12 cellular contexts compared by ENCODE assay signal in the genomic region with DNA sequence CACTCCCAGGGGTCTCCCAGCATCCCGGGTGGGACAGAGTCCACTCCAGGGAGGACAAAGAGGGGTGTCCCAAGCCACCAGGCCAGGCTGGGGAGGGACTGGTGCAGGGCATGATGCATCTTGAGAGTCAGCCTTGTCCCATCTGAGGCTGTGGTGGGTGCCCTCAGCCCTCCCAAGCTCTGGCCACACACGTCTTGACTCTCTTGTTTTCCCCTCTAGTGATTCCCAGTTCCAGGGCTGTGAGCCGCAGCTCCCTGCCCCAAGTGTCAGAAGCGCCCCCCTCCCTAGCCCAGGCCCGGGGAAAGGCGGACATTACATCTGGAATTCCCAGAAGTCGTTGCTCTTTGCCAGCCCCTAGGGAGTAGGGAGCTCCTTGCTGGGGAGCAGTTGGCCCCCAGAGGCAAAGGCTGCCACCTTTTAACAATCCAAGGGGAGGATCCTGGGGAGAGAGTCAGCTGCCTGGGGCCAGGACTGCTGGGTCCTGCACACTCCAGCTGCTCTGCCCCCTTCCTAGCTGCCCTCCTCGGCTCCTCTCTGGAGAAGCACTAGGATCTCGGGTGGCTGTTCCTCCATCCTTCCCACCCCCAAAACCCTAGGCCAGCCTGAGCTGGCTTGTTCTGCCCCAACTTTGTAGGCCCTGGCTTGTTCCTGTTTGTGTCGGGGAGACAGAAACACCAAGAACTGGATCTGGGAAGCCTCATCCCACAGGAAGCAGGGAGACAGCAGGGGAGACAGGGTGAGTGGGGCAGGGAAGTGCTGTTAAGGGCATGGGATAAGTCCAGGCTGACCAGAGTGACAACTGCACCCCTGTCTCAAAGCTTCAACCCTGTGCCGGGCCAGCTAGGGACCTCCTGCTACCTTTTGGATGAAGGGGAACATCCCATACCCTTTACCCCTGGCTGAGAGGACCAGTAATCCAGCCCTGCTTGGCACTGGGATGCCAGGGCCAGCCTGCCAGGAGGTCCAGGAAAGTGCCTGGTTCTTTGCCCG. TPM values are rescaled to one million over a fixed set of nuclear protein-coding genes. Genes with fewer than 3 reads are reported as not detected.
DNase-seq lines count a peak whose midpoint lies in the region; ATAC-seq and TF ChIP-seq lines count a peak whose summit lies in the region.
"Had no signal": no experiment of that assay in that cellular context is flagged by ENCODE, and none has a peak within 500 bp of the region (broad histone marks: within the 10 kb centered on the region; RNA-seq: fewer than 3 reads in every experiment).

No MANE protein-coding gene starts in this region.

- H3K27me3 ChIP-seq in BE2C: no peaks in the 10 kb centered on the region

- no peak for DNase-seq in activated CD4-positive, alpha-beta T cell treated with anti-CD3 and anti-CD28 coated beads, Interleukin-2, amount 10 ng/mL, durations not matched to agents 7 days and 5 days
- DNase-seq in activated CD4-positive, alpha-beta T cell treated with anti-CD3 and anti-CD28 coated beads, Interleukin-2, amount 50 U/mL, for 1 hour: no peak
- peak; percentile 51 for DNase-seq in activated CD8-positive, alpha-beta T cell treated with anti-CD3 and anti-CD28 coated beads for 36 hours
- DNase-seq in memory B cell (ENCODE audit: low spot score in 2 of 2) (no peak), cerebellum (ENCODE audit: low spot score) (no peak), BE2C (no peak)
- no peak for DNase-seq in central memory CD4-positive, alpha-beta T cell
- DNase-seq: activated CD4-positive, alpha-beta T cell treated with anti-CD3 and anti-CD28 coated beads for 1 hour; amniotic stem cell had no signal

- CTCF ChIA-PET in activated CD4-positive, alpha-beta T cell treated with anti-CD3 and anti-CD28 coated beads, Interleukin-2, amount 10 ng/mL, durations not matched to agents 7 days and 5 days (lab: Charles Lee): interaction anchor here (0.6 to 1.9 kb wide), 7 partner anchors 9 to 1590 kb away, joined by 3 to 8 read pairs (median 5); partner anchors contain the start of gene LGR6
- CTCF ChIA-PET in activated CD8-positive, alpha-beta T cell treated with anti-CD3 and anti-CD28 coated beads for 36 hours (lab: Charles Lee): interaction anchor here (0.8 to 1.4 kb wide), 4 partner anchors 9 to 29 kb away, joined by 3 to 6 read pairs (median 4); partner anchors contain the start of gene LGR6

- no peaks in the 10 kb centered on the region for H3K9me3 ChIP-seq in BE2C
- H3K9me3 ChIP-seq: A549 had no signal

- no peaks in the 10 kb centered on the region for H3K9me3 Mint-ChIP-seq in activated CD4-positive, alpha-beta T cell treated with anti-CD3 and anti-CD28 coated beads, Interleukin-2, amount 10 ng/mL, durations not matched to agents 7 days and 5 days
- no peaks in the 10 kb centered on the region for H3K9me3 Mint-ChIP-seq in activated CD8-positive, alpha-beta T cell treated with anti-CD3 and anti-CD28 coated beads for 36 hours
- H3K9me3 Mint-ChIP-seq in memory B cell: no peaks in the 10 kb centered on the region
- H3K9me3 Mint-ChIP-seq in stimulated activated naive CD8-positive, alpha-beta T cell treated with anti-CD3 and anti-CD28 coated beads, Interleukin-15, Interleukin-2, amounts not matched to agents 100 ng/mL and 50 ng/mL, for 24 hours: no peaks in the 10 kb centered on the region

- H3K27me3 Mint-ChIP-seq in activated CD4-positive, alpha-beta T cell treated with anti-CD3 and anti-CD28 coated beads, Interleukin-2, amount 10 ng/mL, durations not matched to agents 7 days and 5 days: no peaks in the 10 kb centered on the region
- H3K27me3 Mint-ChIP-seq in activated CD8-positive, alpha-beta T cell treated with anti-CD3 and anti-CD28 coated beads for 36 hours: no peaks in the 10 kb centered on the region
- no peaks in the 10 kb centered on the region for H3K27me3 Mint-ChIP-seq in memory B cell
- no peaks in the 10 kb centered on the region for H3K27me3 Mint-ChIP-seq in stimulated activated naive CD8-positive, alpha-beta T cell treated with anti-CD3 and anti-CD28 coated beads, Interleukin-15, Interleukin-2, amounts not matched to agents 100 ng/mL and 50 ng/mL, for 24 hours

- H3K36me3 ChIP-seq in BE2C: no peaks in the 10 kb centered on the region

- H3K27ac Mint-ChIP-seq in activated CD4-positive, alpha-beta T cell treated with anti-CD3 and anti-CD28 coated beads, Interleukin-2, amount 10 ng/mL, durations not matched to agents 7 days and 5 days: peak overlapping the region; percentile 46
- H3K27ac Mint-ChIP-seq in activated CD8-positive, alpha-beta T cell treated with anti-CD3 and anti-CD28 coated beads for 36 hours: peak overlapping the region; percentile 95
- H3K27ac Mint-ChIP-seq in memory B cell: peak overlapping the region; percentile 8
- peak overlapping the region; percentile 100 for H3K27ac Mint-ChIP-seq in stimulated activated naive CD8-positive, alpha-beta T cell treated with anti-CD3 and anti-CD28 coated beads, Interleukin-15, Interleukin-2, amounts not matched to agents 100 ng/mL and 50 ng/mL, for 24 hours

- peaks cover 75% of the 10 kb centered on the region for H3K4me1 Mint-ChIP-seq in activated CD4-positive, alpha-beta T cell treated with anti-CD3 and anti-CD28 coated beads, Interleukin-2, amount 10 ng/mL, durations not matched to agents 7 days and 5 days
- peaks cover 58% of the 10 kb centered on the region for H3K4me1 Mint-ChIP-seq in activated CD8-positive, alpha-beta T cell treated with anti-CD3 and anti-CD28 coated beads for 36 hours (ENCODE audit: low read depth)
- peaks cover 48% of the 10 kb centered on the region for H3K4me1 Mint-ChIP-seq in memory B cell
- H3K4me1 Mint-ChIP-seq in stimulated activated naive CD8-positive, alpha-beta T cell treated with anti-CD3 and anti-CD28 coated beads, Interleukin-15, Interleukin-2, amounts not matched to agents 100 ng/mL and 50 ng/mL, for 24 hours (ENCODE audit: low read depth): peaks cover 79% of the 10 kb centered on the region

- no peak overlapping the region for H3K4me3 ChIP-seq in BE2C (ENCODE audit: low read depth, low read length)
- H3K4me3 ChIP-seq: A549 had no signal

- peaks cover 19% of the 10 kb centered on the region for H3K36me3 Mint-ChIP-seq in activated CD4-positive, alpha-beta T cell treated with anti-CD3 and anti-CD28 coated beads, Interleukin-2, amount 10 ng/mL, durations not matched to agents 7 days and 5 days (ENCODE audit: low read depth)
- peaks cover 19% of the 10 kb centered on the region for H3K36me3 Mint-ChIP-seq in activated CD8-positive, alpha-beta T cell treated with anti-CD3 and anti-CD28 coated beads for 36 hours (ENCODE audit: low read depth)
- H3K36me3 Mint-ChIP-seq in memory B cell: no peaks in the 10 kb centered on the region
- peaks cover 19% of the 10 kb centered on the region for H3K36me3 Mint-ChIP-seq in stimulated activated naive CD8-positive, alpha-beta T cell treated with anti-CD3 and anti-CD28 coated beads, Interleukin-15, Interleukin-2, amounts not matched to agents 100 ng/mL and 50 ng/mL, for 24 hours (ENCODE audit: low read depth)

- POLR2A ChIA-PET in activated CD4-positive, alpha-beta T cell treated with anti-CD3 and anti-CD28 coated beads, Interleukin-2, amount 10 ng/mL, durations not matched to agents 7 days and 5 days (lab: Charles Lee): no interaction called here
- POLR2A ChIA-PET in activated CD8-positive, alpha-beta T cell treated with anti-CD3 and anti-CD28 coated beads for 36 hours (lab: Charles Lee): interaction anchor here (1.1 to 13.6 kb wide), 3 partner anchors 18 to 178 kb away, joined by 3 to 124 read pairs (median 3); partner anchors contain the start of genes ARL8A and UBE2T

- no peak for TF ChIP-seq CTCF in activated CD8-positive, alpha-beta T cell treated with anti-CD3 and anti-CD28 coated beads for 36 hours (IDR thresholded peaks at IDR 0.05)
- TF ChIP-seq CTCF in BE2C (IDR thresholded peaks at IDR 0.05; ENCODE audit: low read depth, low read length): no peak

- intact Hi-C loops in activated CD8-positive, alpha-beta T cell treated with anti-CD3 and anti-CD28 coated beads for 36 hours (cut with micrococcal nuclease): loop anchor here (2.0 kb wide), 1 partner anchor 21 kb away; no protein-coding TSS in a partner anchor

- peak overlapping the region; percentile 37 for H3K4me3 Mint-ChIP-seq in activated CD4-positive, alpha-beta T cell treated with anti-CD3 and anti-CD28 coated beads, Interleukin-2, amount 10 ng/mL, durations not matched to agents 7 days and 5 days
- peak overlapping the region; percentile 95 for H3K4me3 Mint-ChIP-seq in activated CD8-positive, alpha-beta T cell treated with anti-CD3 and anti-CD28 coated beads for 36 hours
- H3K4me3 Mint-ChIP-seq in memory B cell: no peak overlapping the region
- H3K4me3 Mint-ChIP-seq in stimulated activated naive CD8-positive, alpha-beta T cell treated with anti-CD3 and anti-CD28 coated beads, Interleukin-15, Interleukin-2, amounts not matched to agents 100 ng/mL and 50 ng/mL, for 24 hours: peak overlapping the region; percentile 99

- H3K4me1 ChIP-seq in BE2C: peaks cover 9% of the 10 kb centered on the region

- no peak for ATAC-seq in activated CD8-positive, alpha-beta T cell treated with anti-CD3 and anti-CD28 coated beads for 36 hours
- no peak for ATAC-seq in memory B cell (ENCODE audit: low read depth)

RNA-seq across cellular contexts. Expression of gene PTPN7, which starts 3.2 kb away (rescaled TPM):
- total RNA-seq in activated CD4-positive, alpha-beta T cell treated with anti-CD3 and anti-CD28 coated beads, Interleukin-2, amount 10 ng/mL, durations not matched to agents 7 days and 5 days: 100 to 1,000 TPM; 183 to 188 TPM
- total RNA-seq in activated CD8-positive, alpha-beta T cell treated with anti-CD3 and anti-CD28 coated beads for 36 hours: 100 to 1,000 TPM; 195 to 200 TPM
- 0.09 TPM for total RNA-seq in cerebellum
- 0.37 TPM for polyA plus RNA-seq in BE2C (2012; ENCODE audit: insufficient read depth, insufficient read length, low read depth)
- total RNA-seq: LHCN-M2 had no signal

RNA-seq across cellular contexts. Expression of gene ARL8A, which starts 19.0 kb away (rescaled TPM):
- total RNA-seq in activated CD4-positive, alpha-beta T cell treated with anti-CD3 and anti-CD28 coated beads, Interleukin-2, amount 10 ng/mL, durations not matched to agents 7 days and 5 days: 10 to 100 TPM; 51.6 to 53.8 TPM
- total RNA-seq in activated CD8-positive, alpha-beta T cell treated with anti-CD3 and anti-CD28 coated beads for 36 hours: 10 to 100 TPM; 25.8 to 33.7 TPM
- total RNA-seq in cerebellum: 35.8 TPM
- polyA plus RNA-seq in BE2C (2012; ENCODE audit: insufficient read depth, insufficient read length, low read depth): 71.3 TPM

RNA-seq across cellular contexts. Expression of gene LGR6, which starts 30.0 kb away (rescaled TPM):
- not detected for total RNA-seq in activated CD4-positive, alpha-beta T cell treated with anti-CD3 and anti-CD28 coated beads, Interleukin-2, amount 10 ng/mL, durations not matched to agents 7 days and 5 days
- under 1 TPM; 0.34 TPM for total RNA-seq in activated CD8-positive, alpha-beta T cell treated with anti-CD3 and anti-CD28 coated beads for 36 hours
- 2.9 TPM for total RNA-seq in cerebellum
- not detected for polyA plus RNA-seq in BE2C (2012; ENCODE audit: insufficient read depth, insufficient read length, low read depth)
- total RNA-seq: LHCN-M2 had no signal

RNA-seq across cellular contexts. Expression of gene GPR37L1, which starts 40.9 kb away (rescaled TPM):
- total RNA-seq in activated CD4-positive, alpha-beta T cell treated with anti-CD3 and anti-CD28 coated beads, Interleukin-2, amount 10 ng/mL, durations not matched to agents 7 days and 5 days: not detected
- not detected for total RNA-seq in activated CD8-positive, alpha-beta T cell treated with anti-CD3 and anti-CD28 coated beads for 36 hours
- 1.1 TPM for total RNA-seq in cerebellum
- polyA plus RNA-seq in BE2C (2012; ENCODE audit: insufficient read depth, insufficient read length, low read depth): 0.25 TPM

Comparison
In these comparisons a context has a peak if more than half of its experiments do, and no peak if none do; other contexts are left out.
1. H3K27ac Mint-ChIP-seq: peak in every context shown above with its lines; median percentile 100 in stimulated activated naive CD8-positive, alpha-beta T cell treated with anti-CD3 and anti-CD28 coated beads, Interleukin-15, Interleukin-2, amounts not matched to agents 100 ng/mL and 50 ng/mL, for 24 hours; 95 in activated CD8-positive, alpha-beta T cell treated with anti-CD3 and anti-CD28 coated beads for 36 hours; 46 in activated CD4-positive, alpha-beta T cell treated with anti-CD3 and anti-CD28 coated beads, Interleukin-2, amount 10 ng/mL, durations not matched to agents 7 days and 5 days; 8 in memory B cell.
2. RNA of gene PTPN7, which starts 3.2 kb away (total RNA-seq): 195 to 200 TPM in activated CD8-positive, alpha-beta T cell treated with anti-CD3 and anti-CD28 coated beads for 36 hours and 183 to 188 TPM in activated CD4-positive, alpha-beta T cell treated with anti-CD3 and anti-CD28 coated beads, Interleukin-2, amount 10 ng/mL, durations not matched to agents 7 days and 5 days; 0.09 TPM in cerebellum (single experiment); every median in the first group is over 100 times any median in the second.